Comparison of ENCODE assay signal across 1 cellular context in genomic region chr1:167288390-167289062, GRCh38.
TF ChIP-seq lines count a peak whose summit lies in the region.

No MANE protein-coding gene starts in this region.

TF ChIP-seq in HepG2, 621 proteins besides CTCF, POLR2A, EP300 and RAD21 (continued from another document):
- no peak for TF ChIP-seq STAT6 (CRISPR knock-in tag; IDR thresholded peaks at IDR 0.05; ENCODE audit: borderline replicate concordance)
- no peak for TF ChIP-seq MYPOP (CRISPR knock-in tag; IDR thresholded peaks at IDR 0.05)
- TF ChIP-seq ZNF556 (CRISPR knock-in tag; IDR thresholded peaks at IDR 0.05; ENCODE audit: borderline replicate concordance) = no peak
- TF ChIP-seq CSRNP1 (CRISPR knock-in tag; IDR thresholded peaks at IDR 0.05) = no peak
- TF ChIP-seq DZIP1 (CRISPR knock-in tag; IDR thresholded peaks at IDR 0.05) = no peak
- 0 out of 2 replicates have a peak, but pooled peaks have one; percentile 25 for TF ChIP-seq ERF (CRISPR knock-in tag; IDR thresholded peaks at IDR 0.05)
- no peak for TF ChIP-seq NFKB2 (CRISPR knock-in tag; IDR thresholded peaks at IDR 0.05; ENCODE audit: borderline replicate concordance)
- TF ChIP-seq SOX6 (IDR thresholded peaks at IDR 0.05) = no peak
- peak; percentile 51 for TF ChIP-seq SOX6 (CRISPR knock-in tag; IDR thresholded peaks at IDR 0.05)
- no peak for TF ChIP-seq XBP1 (CRISPR knock-in tag; IDR thresholded peaks at IDR 0.05)
- TF ChIP-seq MZF1 (CRISPR knock-in tag; IDR thresholded peaks at IDR 0.05; ENCODE audit: borderline replicate concordance) = no peak
- no peak for TF ChIP-seq HMGA1 (CRISPR knock-in tag; conservative IDR thresholded peaks at IDR 0.05)
- no peak for TF ChIP-seq GATAD1 (CRISPR knock-in tag; IDR thresholded peaks at IDR 0.05)
- TF ChIP-seq TBP (CRISPR knock-in tag; IDR thresholded peaks at IDR 0.05) = no peak
- TF ChIP-seq ZNF549 (CRISPR knock-in tag; IDR thresholded peaks at IDR 0.05) = no peak
- no peak for TF ChIP-seq MED13 (CRISPR knock-in tag; IDR thresholded peaks at IDR 0.05)
- TF ChIP-seq HNF1B (CRISPR knock-in tag; IDR thresholded peaks at IDR 0.05) = peak; percentile 93
- no peak for TF ChIP-seq ZNF275 (CRISPR knock-in tag; IDR thresholded peaks at IDR 0.05; ENCODE audit: borderline replicate concordance)
- no peak for TF ChIP-seq ZNF296 (CRISPR knock-in tag; conservative IDR thresholded peaks at IDR 0.05)
- no peak for TF ChIP-seq AFF4 (CRISPR knock-in tag; IDR thresholded peaks at IDR 0.05)
- no peak for TF ChIP-seq ZNF883 (CRISPR knock-in tag; IDR thresholded peaks at IDR 0.05; ENCODE audit: not compliant biosample characterization)
- no peak for TF ChIP-seq PRDM15 (CRISPR knock-in tag; IDR thresholded peaks at IDR 0.05)
- TF ChIP-seq NFIB (CRISPR knock-in tag; IDR thresholded peaks at IDR 0.05; ENCODE audit: borderline replicate concordance) = no peak
- TF ChIP-seq GPBP1L1 (CRISPR knock-in tag; IDR thresholded peaks at IDR 0.05) = no peak
- no peak for TF ChIP-seq MXI1 (IDR thresholded peaks at IDR 0.05; ENCODE audit: borderline replicate concordance, low read depth, low read length)
- no peak for TF ChIP-seq MATR3 (CRISPR knock-in tag; IDR thresholded peaks at IDR 0.05)
- TF ChIP-seq SALL1 (CRISPR knock-in tag; IDR thresholded peaks at IDR 0.05) = peak; percentile 32
- 0 out of 2 replicates have a peak, but pooled peaks have one; percentile 32 for TF ChIP-seq MIXL1 (CRISPR knock-in tag; IDR thresholded peaks at IDR 0.05)
- no peak for TF ChIP-seq MBD4 (IDR thresholded peaks at IDR 0.05; ENCODE audit: borderline replicate concordance, low read length)
- TF ChIP-seq EHMT2 (IDR thresholded peaks at IDR 0.05; ENCODE audit: borderline replicate concordance, low read depth, low read length) = no peak
- TF ChIP-seq ZBTB8A (CRISPR knock-in tag; IDR thresholded peaks at IDR 0.05; ENCODE audit: borderline replicate concordance, low read depth) = no peak
- no peak for TF ChIP-seq ZNF512B (CRISPR knock-in tag; IDR thresholded peaks at IDR 0.05; ENCODE audit: borderline replicate concordance)
- TF ChIP-seq ARID2 (CRISPR knock-in tag; IDR thresholded peaks at IDR 0.05; ENCODE audit: borderline replicate concordance) = no peak
- TF ChIP-seq ZNF563 (CRISPR knock-in tag; IDR thresholded peaks at IDR 0.05) = no peak
